Comparison of ENCODE assay signal across 1 cellular context in the genomic region with DNA sequence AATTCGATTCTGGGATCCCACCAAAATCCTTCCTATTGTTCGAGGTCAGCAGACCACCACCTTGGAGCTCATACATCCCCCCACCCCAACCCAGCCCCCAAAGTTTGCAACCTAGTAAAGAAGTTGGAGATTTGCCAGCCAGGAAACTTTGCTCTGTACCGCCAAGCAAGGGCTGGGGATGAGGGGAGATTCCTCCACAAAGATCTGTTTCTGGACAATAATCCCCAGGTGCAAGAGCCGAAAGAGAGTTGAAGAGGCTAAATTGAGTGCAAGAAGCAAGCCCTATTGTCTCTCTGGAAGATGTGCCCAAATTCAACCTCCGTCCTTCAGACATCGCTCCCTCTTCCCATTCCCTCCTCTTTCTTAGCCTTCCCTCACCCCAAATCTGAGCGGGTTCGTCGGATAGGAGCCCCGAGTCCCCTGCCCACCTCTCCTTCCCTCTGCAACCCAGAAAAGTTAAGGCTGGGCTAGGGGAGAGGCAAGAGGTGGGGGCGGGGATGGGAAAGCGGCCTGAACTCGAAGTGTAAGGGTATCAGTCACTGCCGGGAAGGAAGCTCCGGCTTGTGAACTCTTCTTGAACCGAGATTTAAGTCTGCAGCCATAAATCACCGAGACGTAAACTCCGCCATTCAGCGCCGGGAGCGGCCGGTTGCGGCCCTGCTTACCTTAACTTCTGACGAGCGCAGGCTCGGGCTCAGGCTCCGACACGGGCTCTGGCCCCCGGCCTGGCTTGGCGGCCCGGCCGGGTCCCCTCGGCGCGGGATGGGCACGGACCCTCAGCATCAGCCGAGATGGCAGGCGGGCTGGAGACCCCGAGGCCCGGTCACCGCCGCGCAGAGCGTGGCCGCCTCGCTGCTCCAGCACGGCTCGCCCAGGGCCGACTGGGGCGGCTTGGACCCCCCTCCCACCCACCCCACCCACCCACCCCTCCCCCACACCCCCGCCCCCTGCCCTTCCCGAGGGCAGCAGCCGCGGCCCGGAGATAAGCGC.
A peak's percentile ranks its signal among the peaks of the same experiment; 100 is the strongest.
TF ChIP-seq lines count a peak whose summit lies in the region.

No MANE protein-coding gene starts in this region.

TF ChIP-seq in IMR-90, 13 proteins besides CTCF, POLR2A, EP300 and RAD21:
- TF ChIP-seq MAZ (IDR thresholded peaks at IDR 0.05; ENCODE audit: borderline replicate concordance, low read depth, low read length) (peak; percentile 67; the same call in 1 of the 2 replicates), FOS (IDR thresholded peaks at IDR 0.05; ENCODE audit: low read depth, low read length) (0 out of 2 replicates have a peak, but pooled peaks have one; percentile 15)
- TF ChIP-seq, protein P1, sequence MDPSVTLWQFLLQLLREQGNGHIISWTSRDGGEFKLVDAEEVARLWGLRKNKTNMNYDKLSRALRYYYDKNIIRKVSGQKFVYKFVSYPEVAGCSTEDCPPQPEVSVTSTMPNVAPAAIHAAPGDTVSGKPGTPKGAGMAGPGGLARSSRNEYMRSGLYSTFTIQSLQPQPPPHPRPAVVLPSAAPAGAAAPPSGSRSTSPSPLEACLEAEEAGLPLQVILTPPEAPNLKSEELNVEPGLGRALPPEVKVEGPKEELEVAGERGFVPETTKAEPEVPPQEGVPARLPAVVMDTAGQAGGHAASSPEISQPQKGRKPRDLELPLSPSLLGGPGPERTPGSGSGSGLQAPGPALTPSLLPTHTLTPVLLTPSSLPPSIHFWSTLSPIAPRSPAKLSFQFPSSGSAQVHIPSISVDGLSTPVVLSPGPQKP (IDR thresholded peaks at IDR 0.05; ENCODE audit: borderline replicate concordance, low read depth, low read length): no peak
TF ChIP-seq in IMR-90: peak in this region for 2.
